Comparison of ENCODE assay signal across 12 cellular contexts in the genomic region with DNA sequence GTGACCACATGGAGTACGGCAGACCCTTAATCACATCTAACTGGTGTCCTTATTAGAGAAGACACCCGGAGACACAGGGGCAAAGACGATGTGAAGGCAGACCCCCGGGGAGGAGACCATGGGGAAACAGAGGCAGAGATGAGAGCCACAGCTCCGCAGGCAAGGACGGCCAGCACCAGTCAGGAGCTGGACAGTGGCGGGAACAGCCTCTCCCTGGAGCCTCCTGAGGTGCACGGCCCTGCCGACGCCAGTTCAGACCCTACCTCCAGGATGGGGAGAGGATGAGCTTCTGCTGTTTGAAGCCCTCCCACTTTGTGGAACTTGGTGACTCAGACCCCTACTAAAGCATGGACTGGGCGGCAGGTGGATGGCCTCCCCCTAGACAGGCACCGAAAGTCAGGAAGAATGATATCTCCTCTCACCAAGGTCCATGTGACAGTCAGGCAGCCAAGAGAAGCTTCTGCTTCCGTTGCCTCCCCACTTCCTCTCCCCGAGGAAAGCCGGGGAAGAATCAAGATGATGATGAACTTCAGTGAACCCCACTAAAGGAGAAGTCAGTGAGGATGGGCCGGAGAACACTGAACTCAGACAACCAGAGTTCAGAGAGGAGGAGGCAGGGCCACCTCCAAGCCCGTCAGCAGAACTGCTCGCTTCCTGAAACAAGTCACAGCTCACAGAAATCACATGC. TPM values are rescaled to one million over a fixed set of nuclear protein-coding genes. Genes with fewer than 3 reads are reported as not detected.
DNase-seq lines count a peak whose midpoint lies in the region; ATAC-seq and TF ChIP-seq lines count a peak whose summit lies in the region.
"Had no signal": no experiment of that assay in that cellular context is flagged by ENCODE, and none has a peak within 500 bp of the region (broad histone marks: within the 10 kb centered on the region; RNA-seq: fewer than 3 reads in every experiment).

No MANE protein-coding gene starts in this region.

- H3K9ac ChIP-seq in colonic mucosa (ENCODE audit: low read depth in 2 of 2, low read length in 2 of 2) (no peak overlapping the region), H9 (ENCODE audit: extremely low read depth, insufficient read length, low read length) (no peak overlapping the region)

- no peak for DNase-seq in CD4-positive, alpha-beta memory T cell
- DNase-seq in KG1 (lab: John Stamatoyannopoulos, UW) (peak; percentile 29), colonic mucosa (no peak), H9 (no peak), SHP77 treated with DMSO at 0.1 percent for 48 hours (lab: John Stamatoyannopoulos, UW) (no peak), NCI-H146 treated with DMSO at 0.1 percent for 48 hours (lab: John Stamatoyannopoulos, UW; ENCODE audit: unreplicated experiment) (no peak)
- DNase-seq in naive thymus-derived CD4-positive, alpha-beta T cell: no peak
- DNase-seq: activated CD4-positive, alpha-beta T cell treated with anti-CD3 and anti-CD28 coated beads for 4 hours; amniotic stem cell; COR-L47 had no signal

- no peak overlapping the region for H3K4me3 ChIP-seq in CD4-positive, alpha-beta memory T cell (ENCODE audit: low read length in 2 of 2)
- no peak overlapping the region for H3K4me3 ChIP-seq in colonic mucosa
- no peak overlapping the region for H3K4me3 ChIP-seq in naive thymus-derived CD4-positive, alpha-beta T cell (ENCODE audit: low read length)
- H3K4me3 ChIP-seq: suprapubic skin had no signal

- no peak overlapping the region for H4K5ac ChIP-seq in H9 (ENCODE audit: insufficient read length, low read depth, low read length)

- no peak overlapping the region for H4K8ac ChIP-seq in H9 (replicated peaks; ENCODE audit: insufficient read length, low read depth, low read length)

- H2BK12ac ChIP-seq in H9 (ENCODE audit: insufficient read length, low read depth, low read length): no peak overlapping the region

- H2AK5ac ChIP-seq in H9 (ENCODE audit: insufficient read length, low read length): no peak overlapping the region

- intact Hi-C loops in CD4-positive, alpha-beta memory T cell (cut with micrococcal nuclease): no loop called here
- intact Hi-C loops in colonic mucosa (cut with DNase I): no loop called here
- intact Hi-C loops in naive thymus-derived CD4-positive, alpha-beta T cell (cut with micrococcal nuclease): no loop called here

- no peak overlapping the region for H4K91ac ChIP-seq in H9 (ENCODE audit: insufficient read length, low read depth, low read length)

- H2AFZ ChIP-seq in H9 (ENCODE audit: low read length): no peak overlapping the region

- no peaks in the 10 kb centered on the region for H3K36me3 Mint-ChIP-seq in CD4-positive, alpha-beta memory T cell
- peaks cover 0 to 8% (median 2%) of the 10 kb centered on the region in 5 donors for H3K36me3 Mint-ChIP-seq in naive thymus-derived CD4-positive, alpha-beta T cell
- H3K36me3 Mint-ChIP-seq in H9 (ENCODE audit: insufficient read depth in 1 of 3, low read depth in 3 of 3): no peaks in the 10 kb centered on the region; a peak in 2 of 7 replicates

- H3K4me1 Mint-ChIP-seq in CD4-positive, alpha-beta memory T cell: peaks cover 0 to 7% (median 6%) of the 10 kb centered on the region in 4 donors
- H3K4me1 Mint-ChIP-seq in naive thymus-derived CD4-positive, alpha-beta T cell: peaks cover 6 to 23% (median 22%) of the 10 kb centered on the region in 7 donors
- H3K4me1 Mint-ChIP-seq in H9: peaks cover 7 to 18% of the 10 kb centered on the region in 2 experiments; a peak in 3 of 4 replicates

- no peaks in the 10 kb centered on the region for H3K27me3 Mint-ChIP-seq in CD4-positive, alpha-beta memory T cell
- no peaks in the 10 kb centered on the region for H3K27me3 Mint-ChIP-seq in naive thymus-derived CD4-positive, alpha-beta T cell
- H3K27me3 Mint-ChIP-seq in H9 (ENCODE audit: low read depth): no peaks in the 10 kb centered on the region

- H2BK20ac ChIP-seq in H9 (ENCODE audit: low read depth, low read length, poor library complexity, severe bottlenecking): no peak overlapping the region

- no peaks in the 10 kb centered on the region for H3K27me3 ChIP-seq in CD4-positive, alpha-beta memory T cell (ENCODE audit: insufficient read depth, low read length)
- H3K27me3 ChIP-seq in colonic mucosa (no peaks in the 10 kb centered on the region), H9 (ENCODE audit: insufficient read depth, low read length) (no peaks in the 10 kb centered on the region)
- H3K27me3 ChIP-seq in naive thymus-derived CD4-positive, alpha-beta T cell (ENCODE audit: control insufficient read depth in 2 of 2, insufficient read depth in 2 of 2, low read length in 2 of 2): no peaks in the 10 kb centered on the region
- H3K27me3 ChIP-seq: suprapubic skin had no signal

- H4K20me1 ChIP-seq in H9 (ENCODE audit: control insufficient read depth, insufficient read depth, insufficient read length): no peaks in the 10 kb centered on the region

- peaks cover 2% of the 10 kb centered on the region; the same call in 1 of the 2 replicates for H3K79me2 ChIP-seq in H9 (ENCODE audit: insufficient read depth, low read length)

- no peak overlapping the region for H3K4me3 Mint-ChIP-seq in CD4-positive, alpha-beta memory T cell
- H3K4me3 Mint-ChIP-seq in naive thymus-derived CD4-positive, alpha-beta T cell: peak overlapping the region in 4 of 10 donors; percentile 6 to 61 (median 42)
- H3K4me3 Mint-ChIP-seq in H9: no peak overlapping the region

- H3T11ph ChIP-seq in H9 (ENCODE audit: low read length): no peak overlapping the region

- no peak overlapping the region for H3K27ac ChIP-seq in CD4-positive, alpha-beta memory T cell (ENCODE audit: low read depth, low read length)
- H3K27ac ChIP-seq in colonic mucosa (peak overlapping the region; percentile 9), H9 (ENCODE audit: insufficient read length, low read depth, low read length) (no peak overlapping the region)
- no peak overlapping the region for H3K27ac ChIP-seq in naive thymus-derived CD4-positive, alpha-beta T cell (ENCODE audit: low read depth, low read length)

- H3K14ac ChIP-seq in H9 (ENCODE audit: insufficient read depth, low read length): no peak overlapping the region

- no peak overlapping the region for H3K4ac ChIP-seq in H9 (ENCODE audit: low read depth, low read length)

- no peak for TF ChIP-seq CTCF in colonic mucosa (IDR thresholded peaks at IDR 0.05)
- no peak for TF ChIP-seq CTCF in H9 (conservative IDR thresholded peaks at IDR 0.05)

- H3K4me2 ChIP-seq in H9 (ENCODE audit: insufficient read depth, insufficient read length, low read length): no peak overlapping the region

- H3K9me3 ChIP-seq in CD4-positive, alpha-beta memory T cell (ENCODE audit: control insufficient read depth in 1 of 2, low read length in 2 of 2): no peaks in the 10 kb centered on the region
- H3K9me3 ChIP-seq in colonic mucosa: no peaks in the 10 kb centered on the region
- no peaks in the 10 kb centered on the region for H3K9me3 ChIP-seq in naive thymus-derived CD4-positive, alpha-beta T cell (ENCODE audit: control insufficient read depth in 2 of 3, low read length in 3 of 3)
- H3K9me3 ChIP-seq in H9 (ENCODE audit: control insufficient read depth, low read depth, low read length): no peaks in the 10 kb centered on the region
- H3K9me3 ChIP-seq: suprapubic skin had no signal

- H3K23ac ChIP-seq in H9 (ENCODE audit: insufficient read length, low read depth, low read length): no peak overlapping the region

- CTCF ChIA-PET in CD4-positive, alpha-beta memory T cell (lab: Charles Lee; ENCODE audit: partially characterized antibody): no interaction called here
- CTCF ChIA-PET in naive thymus-derived CD4-positive, alpha-beta T cell (lab: Charles Lee): no interaction called here

- H3K4me1 ChIP-seq in CD4-positive, alpha-beta memory T cell (ENCODE audit: insufficient read depth, low read length): no peaks in the 10 kb centered on the region
- peaks cover 13% of the 10 kb centered on the region for H3K4me1 ChIP-seq in colonic mucosa
- peaks cover 0 to 4% of the 10 kb centered on the region in 2 donors for H3K4me1 ChIP-seq in naive thymus-derived CD4-positive, alpha-beta T cell (ENCODE audit: control insufficient read depth in 2 of 2, insufficient read depth in 2 of 2, low read length in 2 of 2)
- peaks cover 3% of the 10 kb centered on the region for H3K4me1 ChIP-seq in H9 (ENCODE audit: insufficient read depth, low read length)

- no peak overlapping the region for H3K56ac ChIP-seq in H9 (ENCODE audit: insufficient read length, low read depth, low read length)

- no peak overlapping the region for H2BK120ac ChIP-seq in H9 (ENCODE audit: low read depth, low read length, poor library complexity, severe bottlenecking)

- H2BK15ac ChIP-seq in H9 (ENCODE audit: low read depth, low read length): no peak overlapping the region

- H3K36me3 ChIP-seq in CD4-positive, alpha-beta memory T cell (ENCODE audit: insufficient read depth, low read length): no peaks in the 10 kb centered on the region
- no peaks in the 10 kb centered on the region for H3K36me3 ChIP-seq in colonic mucosa
- no peaks in the 10 kb centered on the region for H3K36me3 ChIP-seq in naive thymus-derived CD4-positive, alpha-beta T cell (ENCODE audit: control insufficient read depth in 2 of 3, insufficient read depth in 3 of 3, low read length in 3 of 3)
- H3K36me3 ChIP-seq: suprapubic skin had no signal

- H3K23me2 ChIP-seq in H9 (ENCODE audit: insufficient read length, low read depth, low read length, poor library complexity, severe bottlenecking): no peaks in the 10 kb centered on the region

- H3K27ac Mint-ChIP-seq in CD4-positive, alpha-beta memory T cell: peak overlapping the region in 4 of 7 donors; percentile 29 to 85 (median 58)
- H3K27ac Mint-ChIP-seq in naive thymus-derived CD4-positive, alpha-beta T cell: peak overlapping the region in 3 of 9 donors; percentile 23 to 43 (median 41)
- H3K27ac Mint-ChIP-seq in H9: no peak overlapping the region

- peak; percentile 93 for ATAC-seq in naive thymus-derived CD4-positive, alpha-beta T cell
- ATAC-seq in GM18520 (IDR thresholded peaks at IDR 0.05; ENCODE audit: unreplicated experiment): no peak

- H2BK5ac ChIP-seq in H9 (ENCODE audit: insufficient read length, low read length): no peak overlapping the region

- WGBS in H9 (ENCODE audit: extremely low coverage, insufficient read length, low lambda C conversion rate): no CpG with 5 or more reads among the region's 18 CpGs

- H3K79me1 ChIP-seq in H9 (ENCODE audit: insufficient read depth, low read depth, low read length, poor library complexity, severe bottlenecking): peaks cover 2% of the 10 kb centered on the region

- no peaks in the 10 kb centered on the region for H3K9me3 Mint-ChIP-seq in CD4-positive, alpha-beta memory T cell
- H3K9me3 Mint-ChIP-seq in naive thymus-derived CD4-positive, alpha-beta T cell: peaks cover 0 to 1% (median 0%) of the 10 kb centered on the region in 11 donors
- H3K9me3 Mint-ChIP-seq in H9: no peaks in the 10 kb centered on the region

- POLR2A ChIA-PET in CD4-positive, alpha-beta memory T cell (lab: Charles Lee; ENCODE audit: partially characterized antibody): no interaction called here
- POLR2A ChIA-PET in naive thymus-derived CD4-positive, alpha-beta T cell (lab: Charles Lee): no interaction called here

- no peak overlapping the region for H3K18ac ChIP-seq in H9 (ENCODE audit: insufficient read length, low read depth, low read length)

RNA-seq across cellular contexts. Expression of gene RAB20, which starts 25.4 kb away (rescaled TPM):
- 1 to 10 TPM; 2.2 to 3.2 TPM for total RNA-seq in CD4-positive, alpha-beta memory T cell
- polyA plus RNA-seq in CD4-positive, alpha-beta memory T cell: 1 to 10 TPM; 2.8 to 5.7 TPM
- total RNA-seq in colonic mucosa (10 to 100 TPM; 32.1 to 38.0 TPM), H9 (2021) (11.4 and 12.3 TPM in 2 replicates)
- total RNA-seq in naive thymus-derived CD4-positive, alpha-beta T cell: 10 to 100 TPM in 1 of 5 experiments, 1 to 10 TPM in 4; 2.0 to 13.6 (median 4.0) TPM
- polyA plus RNA-seq in naive thymus-derived CD4-positive, alpha-beta T cell: 1 to 10 TPM; 1.3 to 6.7 TPM

Comparison
In these comparisons a context has a peak if more than half of its experiments do, and no peak if none do; other contexts are left out.
1. H3K27ac Mint-ChIP-seq: peak in CD4-positive, alpha-beta memory T cell (4 of 7); none in H9 (0 of 3).